ENCODE assay signal across 34 cellular contexts in genomic region chr3:13163848-13164382, GRCh38.
"Had no signal": no experiment of that assay in that cellular context is flagged by ENCODE, and none has a peak within 500 bp of the region (broad histone marks: within the 10 kb centered on the region; RNA-seq: fewer than 3 reads in every experiment).

No MANE protein-coding gene starts in this region.

- H3K27me3 Mint-ChIP-seq: activated CD8-positive, alpha-beta T cell treated with anti-CD3 and anti-CD28 coated beads for 36 hours; activated naive CD4-positive, alpha-beta T cell treated with anti-CD3 and anti-CD28 coated beads, Interleukin-2, amount 50 U/mL, for 24 hours; activated naive CD8-positive, alpha-beta T cell treated with anti-CD3 and anti-CD28 coated beads for 36 hours; activated naive CD8-positive, alpha-beta T cell treated with anti-CD3 and anti-CD28 coated beads, Interleukin-2, amount 50 U/mL, for 24 hours had no signal

- H3K4me3 Mint-ChIP-seq: activated B cell treated with CpG ODN at 0.5 μM for 24 hours; activated CD8-positive, alpha-beta T cell treated with anti-CD3 and anti-CD28 coated beads for 36 hours; activated naive CD4-positive, alpha-beta T cell treated with anti-CD3 and anti-CD28 coated beads for 36 hours; activated naive CD4-positive, alpha-beta T cell treated with anti-CD3 and anti-CD28 coated beads, Interleukin-2, amount 50 U/mL, for 24 hours; activated naive CD8-positive, alpha-beta T cell treated with anti-CD3 and anti-CD28 coated beads for 36 hours; activated naive CD8-positive, alpha-beta T cell treated with anti-CD3 and anti-CD28 coated beads, Interleukin-2, amount 50 U/mL, for 24 hours; activated T-helper 1 cell treated with anti-CD3 and anti-CD28 coated beads, Interleukin-12 subunit alpha, Interleukin-12 subunit beta, Interleukin-2, Interleukin-4 antibody, amounts not matched to agents 30 ng/mL and 10 ng/mL and 1 ng/mL, durations not matched to agents 14 hours and 24 hours and 36 hours; effector memory CD8-positive, alpha-beta T cell; T-helper 17 cell; T-helper 2 cell treated with Interferon-gamma antibody and Interleukin-4, amounts not matched to agents 5 μg/mL and 100 μg/mL, for 36 hours had no signal

- DNase-seq: activated B cell treated with CpG ODN at 0.5 μM for 24 hours; activated CD4-positive, alpha-beta T cell treated with anti-CD3 and anti-CD28 coated beads for 48 hours; activated CD4-positive, alpha-beta T cell treated with anti-CD3 and anti-CD28 coated beads, Interleukin-2, amount 50 U/mL, for 1 hour; activated CD4-positive, alpha-beta T cell treated with anti-CD3 and anti-CD28 coated beads, Interleukin-2, amount 50 U/mL, for 48 hours; activated CD8-positive, alpha-beta memory T cell treated with anti-CD3 and anti-CD28 coated beads for 24 hours; activated CD8-positive, alpha-beta T cell treated with anti-CD3 and anti-CD28 coated beads for 36 hours; activated effector memory CD4-positive, alpha-beta T cell treated with anti-CD3 and anti-CD28 coated beads, Interleukin-2, amount 50 U/mL, for 16 hours; activated naive CD4-positive, alpha-beta T cell treated with anti-CD3 and anti-CD28 coated beads for 36 hours; activated naive CD8-positive, alpha-beta T cell treated with anti-CD3 and anti-CD28 coated beads for 36 hours; activated naive CD8-positive, alpha-beta T cell treated with anti-CD3 and anti-CD28 coated beads, Interleukin-2, amount 50 U/mL, for 24 hours; activated T-cell treated with anti-CD3 and anti-CD28 coated beads, Interleukin-2, amount 50 U/mL, for 1 hour; activated T-cell treated with anti-CD3 and anti-CD28 coated beads, Interleukin-2, amount 50 U/mL, for 48 hours; adrenal gland; amygdala; body of pancreas; caudate nucleus; cortex of kidney; dermis blood vessel endothelial cell; effector CD4-positive, alpha-beta T cell; effector memory CD8-positive, alpha-beta T cell; esophagus squamous epithelium; foreskin melanocyte; T-helper 1 cell; T-helper 17 cell; T1000; WERI-Rb-1 had no signal

- H3K27ac Mint-ChIP-seq: activated B cell treated with CpG ODN at 0.5 μM for 24 hours; activated CD8-positive, alpha-beta T cell treated with anti-CD3 and anti-CD28 coated beads for 36 hours; activated naive CD4-positive, alpha-beta T cell treated with anti-CD3 and anti-CD28 coated beads for 36 hours; activated naive CD4-positive, alpha-beta T cell treated with anti-CD3 and anti-CD28 coated beads, Interleukin-2, amount 50 U/mL, for 24 hours; activated naive CD8-positive, alpha-beta T cell treated with anti-CD3 and anti-CD28 coated beads for 36 hours; activated naive CD8-positive, alpha-beta T cell treated with anti-CD3 and anti-CD28 coated beads, Interleukin-2, amount 50 U/mL, for 24 hours; activated T-helper 1 cell treated with anti-CD3 and anti-CD28 coated beads, Interleukin-12 subunit alpha, Interleukin-12 subunit beta, Interleukin-2, Interleukin-4 antibody, amounts not matched to agents 30 ng/mL and 10 ng/mL and 1 ng/mL, durations not matched to agents 14 hours and 24 hours and 36 hours; activated T-helper 2 cell treated with anti-CD3 and anti-CD28 coated beads, Interferon-gamma antibody, Interleukin-2, Interleukin-4, amounts not matched to agents 10 μg/mL and 5 μg/mL and 100 μg/mL, durations not matched to agents 14 hours and 24 hours and 36 hours; T-helper 17 cell; T-helper 2 cell treated with Interferon-gamma antibody and Interleukin-4, amounts not matched to agents 5 μg/mL and 100 μg/mL, for 36 hours had no signal

- H3K36me3 Mint-ChIP-seq: activated naive CD4-positive, alpha-beta T cell treated with anti-CD3 and anti-CD28 coated beads, Interleukin-2, amount 50 U/mL, for 24 hours; activated naive CD8-positive, alpha-beta T cell treated with anti-CD3 and anti-CD28 coated beads for 36 hours had no signal

- H3K27ac ChIP-seq: adrenal gland, body of pancreas, epithelial cell of prostate, esophagus squamous epithelium, WERI-Rb-1 had no signal

- FAIRE-seq: colon, endothelial cell of umbilical vein had no signal

- H3K9me3 Mint-ChIP-seq: activated B cell treated with CpG ODN at 0.5 μM for 24 hours; activated CD8-positive, alpha-beta T cell treated with anti-CD3 and anti-CD28 coated beads for 36 hours; activated naive CD4-positive, alpha-beta T cell treated with anti-CD3 and anti-CD28 coated beads for 36 hours; activated naive CD4-positive, alpha-beta T cell treated with anti-CD3 and anti-CD28 coated beads, Interleukin-2, amount 50 U/mL, for 24 hours; activated naive CD8-positive, alpha-beta T cell treated with anti-CD3 and anti-CD28 coated beads for 36 hours; activated naive CD8-positive, alpha-beta T cell treated with anti-CD3 and anti-CD28 coated beads, Interleukin-2, amount 50 U/mL, for 24 hours; activated T-helper 1 cell treated with anti-CD3 and anti-CD28 coated beads, Interleukin-12 subunit alpha, Interleukin-12 subunit beta, Interleukin-2, Interleukin-4 antibody, amounts not matched to agents 30 ng/mL and 10 ng/mL and 1 ng/mL, durations not matched to agents 14 hours and 24 hours and 36 hours; activated T-helper 2 cell treated with anti-CD3 and anti-CD28 coated beads, Interferon-gamma antibody, Interleukin-2, Interleukin-4, amounts not matched to agents 10 μg/mL and 5 μg/mL and 100 μg/mL, durations not matched to agents 14 hours and 24 hours and 36 hours; effector memory CD8-positive, alpha-beta T cell; T-helper 2 cell treated with Interferon-gamma antibody and Interleukin-4, amounts not matched to agents 5 μg/mL and 100 μg/mL, for 36 hours had no signal

- H3K27me3 ChIP-seq: adrenal gland, body of pancreas had no signal

- H3K4me3 ChIP-seq: adrenal gland, body of pancreas, esophagus squamous epithelium had no signal

- H3K4me1 Mint-ChIP-seq: activated B cell treated with CpG ODN at 0.5 μM for 24 hours; activated naive CD4-positive, alpha-beta T cell treated with anti-CD3 and anti-CD28 coated beads, Interleukin-2, amount 50 U/mL, for 24 hours; activated naive CD8-positive, alpha-beta T cell treated with anti-CD3 and anti-CD28 coated beads for 36 hours; activated naive CD8-positive, alpha-beta T cell treated with anti-CD3 and anti-CD28 coated beads, Interleukin-2, amount 50 U/mL, for 24 hours had no signal

- H3K4me1 ChIP-seq: adrenal gland, body of pancreas, esophagus squamous epithelium had no signal

- H3K9me3 ChIP-seq: adrenal gland, body of pancreas, esophagus squamous epithelium had no signal

- ATAC-seq: activated CD4-positive, CD25-positive, alpha-beta regulatory T cell treated with anti-CD3 and anti-CD28 coated beads, Interleukin-2, amount 50 U/mL, for 24 hours; activated CD8-positive, alpha-beta T cell treated with anti-CD3 and anti-CD28 coated beads for 36 hours; activated naive CD8-positive, alpha-beta T cell treated with anti-CD3 and anti-CD28 coated beads, Interleukin-2, amount 50 U/mL, for 24 hours; body of pancreas; effector memory CD8-positive, alpha-beta T cell; T-helper 17 cell had no signal

- H3K36me3 ChIP-seq: adrenal gland, esophagus squamous epithelium had no signal
